21 cellular contexts compared by ENCODE assay signal in the genomic region with DNA sequence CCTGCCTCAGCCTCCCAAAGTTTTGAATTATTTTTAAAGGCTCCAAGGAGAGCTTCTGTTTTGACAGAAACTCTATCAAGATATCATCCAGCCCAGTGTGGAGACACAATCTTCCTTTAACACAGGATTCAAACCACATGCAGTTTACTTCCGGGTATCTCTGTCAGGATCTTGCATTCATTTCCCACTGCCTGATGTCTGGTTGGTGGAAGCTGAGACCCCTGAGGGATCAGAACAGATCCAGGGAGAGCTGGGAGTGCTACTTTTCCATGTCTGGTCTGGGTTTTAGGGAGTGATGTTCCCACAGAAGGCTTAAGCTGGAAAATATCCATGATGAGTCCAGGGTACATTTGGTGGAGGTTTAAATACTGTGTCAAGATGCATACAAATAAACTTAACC. TPM values are rescaled to one million over a fixed set of nuclear protein-coding genes. Genes with fewer than 3 reads are reported as not detected.
DNase-seq lines count a peak whose midpoint lies in the region; TF ChIP-seq lines count a peak whose summit lies in the region.
"Had no signal": no experiment of that assay in that cellular context is flagged by ENCODE, and none has a peak within 500 bp of the region (broad histone marks: within the 10 kb centered on the region; RNA-seq: fewer than 3 reads in every experiment).

No MANE protein-coding gene starts in this region.

- H3K79me2 ChIP-seq in mammary epithelial cell (ENCODE audit: insufficient read depth, low read length), result no peaks in the 10 kb centered on the region

- no peak for DNase-seq in MCF 10A (ENCODE audit: unreplicated experiment)
- no peak for DNase-seq in mammary epithelial cell
- peak; percentile 54 for DNase-seq in coronary artery (ENCODE audit: low spot score)
- no peak for DNase-seq in transverse colon
- no peak for DNase-seq in NCI-H2029 (lab: John Stamatoyannopoulos, UW)
- no peak for DNase-seq in NCI-H1930 (lab: John Stamatoyannopoulos, UW)
- no peak for DNase-seq in ecto neural progenitor cell (ENCODE audit: low spot score)
- DNase-seq: activated CD8-positive, alpha-beta memory T cell treated with anti-CD3 and anti-CD28 coated beads for 24 hours; activated naive CD8-positive, alpha-beta T cell treated with anti-CD3 and anti-CD28 coated beads for 36 hours; esophagus squamous epithelium; glutamatergic neuron; NCI-H1092; NCI-H524; retina; stimulated activated naive CD8-positive, alpha-beta T cell treated with anti-CD3 and anti-CD28 coated beads, Interleukin-15, amount 100 ng/mL, for 72 hours had no signal

- no peaks in the 10 kb centered on the region for H4K20me1 ChIP-seq in mammary epithelial cell (ENCODE audit: insufficient read depth, low read length)

- no peaks in the 10 kb centered on the region for H3K36me3 Mint-ChIP-seq in MCF 10A (ENCODE audit: insufficient read depth, unreplicated experiment)
- H3K36me3 Mint-ChIP-seq: activated naive CD8-positive, alpha-beta T cell treated with anti-CD3 and anti-CD28 coated beads for 36 hours; mesothelial cell of epicardium had no signal

- H3K4me3 Mint-ChIP-seq in MCF 10A (ENCODE audit: unreplicated experiment), result no peak overlapping the region
- H3K4me3 Mint-ChIP-seq: activated naive CD8-positive, alpha-beta T cell treated with anti-CD3 and anti-CD28 coated beads for 36 hours; activated T-helper 1 cell treated with anti-CD3 and anti-CD28 coated beads, Interleukin-12 subunit alpha, Interleukin-12 subunit beta, Interleukin-2, Interleukin-4 antibody, amounts not matched to agents 30 ng/mL and 10 ng/mL and 1 ng/mL, durations not matched to agents 14 hours and 24 hours and 36 hours; mesothelial cell of epicardium; stimulated activated naive CD8-positive, alpha-beta T cell treated with anti-CD3 and anti-CD28 coated beads, Interleukin-15, amount 100 ng/mL, for 72 hours had no signal

- H3K9me3 ChIP-seq in mammary epithelial cell (replicated peaks; ENCODE audit: insufficient read depth, low read length) (no peaks in the 10 kb centered on the region), neutrophil (no peaks in the 10 kb centered on the region), transverse colon (no peaks in the 10 kb centered on the region)
- H3K9me3 ChIP-seq: esophagus squamous epithelium had no signal

- H3K4me3 ChIP-seq in mammary epithelial cell (replicated peaks in 1 of 3; ENCODE audit: insufficient read depth in 1 of 3, low read depth in 2 of 3, low read length in 3 of 3) (no peak overlapping the region), coronary artery (no peak overlapping the region), neutrophil (ENCODE audit: low read depth in 1 of 2, low read length in 1 of 2) (no peak overlapping the region), transverse colon (no peak overlapping the region)
- H3K4me3 ChIP-seq: esophagus squamous epithelium had no signal

- no peak overlapping the region for H2AFZ ChIP-seq in mammary epithelial cell (ENCODE audit: low read depth, low read length)

- H3K9ac ChIP-seq in mammary epithelial cell (ENCODE audit: insufficient read depth, low read length), result no peak overlapping the region
- H3K9ac ChIP-seq: KMS-11 had no signal

- POLR2A ChIA-PET in MCF 10A (lab: Yijun Ruan, JAX), result no interaction called here

- no peaks in the 10 kb centered on the region for H3K9me3 Mint-ChIP-seq in MCF 10A (ENCODE audit: unreplicated experiment)
- H3K9me3 Mint-ChIP-seq: activated naive CD8-positive, alpha-beta T cell treated with anti-CD3 and anti-CD28 coated beads for 36 hours; activated T-helper 1 cell treated with anti-CD3 and anti-CD28 coated beads, Interleukin-12 subunit alpha, Interleukin-12 subunit beta, Interleukin-2, Interleukin-4 antibody, amounts not matched to agents 30 ng/mL and 10 ng/mL and 1 ng/mL, durations not matched to agents 14 hours and 24 hours and 36 hours; mesothelial cell of epicardium; stimulated activated naive CD8-positive, alpha-beta T cell treated with anti-CD3 and anti-CD28 coated beads, Interleukin-15, amount 100 ng/mL, for 72 hours had no signal

- no peak for TF ChIP-seq CTCF in MCF 10A (IDR thresholded peaks at IDR 0.05; ENCODE audit: unreplicated experiment)
- TF ChIP-seq CTCF in mammary epithelial cell (conservative IDR thresholded peaks at IDR 0.05 in 1 of 2, IDR thresholded peaks at IDR 0.05 in 1 of 2; ENCODE audit: extremely low read depth in 1 of 2, insufficient read depth in 1 of 2, low read depth in 1 of 2, low read length in 2 of 2), result no peak
- TF ChIP-seq CTCF in coronary artery (IDR thresholded peaks at IDR 0.05), result no peak
- no peak for TF ChIP-seq CTCF in neutrophil (IDR thresholded peaks at IDR 0.05)
- no peak for TF ChIP-seq CTCF in transverse colon (IDR thresholded peaks at IDR 0.05)

- in situ Hi-C loops in mammary epithelial cell (cut with MboI; ENCODE audit: low sequenced_read_pairs in 2 of 2), result loop anchor here in 1 of 2 donors (25.0 kb wide), 1 partner anchor 214 kb away; a partner anchor contains a TSS
- in situ Hi-C loops in transverse colon (cut with MboI; ENCODE audit: low pct_ligation_motif_present in 1 of 4, low pct_unique_long_range_greater_than_20kb in 1 of 4, low sequenced_read_pairs in 3 of 4), result loop anchor here in 1 of 4 donors (25.0 kb wide), 1 partner anchor 89 kb away; no protein-coding TSS in a partner anchor

- H3K27ac ChIP-seq in mammary epithelial cell (ENCODE audit: insufficient read depth, low read depth, low read length) (no peak overlapping the region), coronary artery (peak overlapping the region; percentile 82 to 86), neutrophil (peak overlapping the region; percentile 37), transverse colon (peak overlapping the region; percentile 12 to 54 (median 24))
- H3K27ac ChIP-seq: KMS-11 had no signal

- peak overlapping the region; percentile 87 for H3K27ac Mint-ChIP-seq in MCF 10A (ENCODE audit: low read depth, unreplicated experiment)
- H3K27ac Mint-ChIP-seq: activated naive CD8-positive, alpha-beta T cell treated with anti-CD3 and anti-CD28 coated beads for 36 hours; activated T-helper 1 cell treated with anti-CD3 and anti-CD28 coated beads, Interleukin-12 subunit alpha, Interleukin-12 subunit beta, Interleukin-2, Interleukin-4 antibody, amounts not matched to agents 30 ng/mL and 10 ng/mL and 1 ng/mL, durations not matched to agents 14 hours and 24 hours and 36 hours; mesothelial cell of epicardium; stimulated activated naive CD8-positive, alpha-beta T cell treated with anti-CD3 and anti-CD28 coated beads, Interleukin-15, amount 100 ng/mL, for 72 hours had no signal

- TF ChIP-seq EP300 in transverse colon (IDR thresholded peaks at IDR 0.05; ENCODE audit: low read depth), result no peak

- CTCF ChIA-PET in MCF 10A (lab: Yijun Ruan, JAX) (interaction anchor here (0.9 to 7.4 kb wide), 5 partner anchors 8 to 112 kb away, joined by 3 to 55 read pairs (median 5); a partner anchor contains a TSS), mammary epithelial cell (lab: Charles Lee; ENCODE audit: low non-redundant PET) (no interaction called here)

- H3K27me3 Mint-ChIP-seq in MCF 10A (ENCODE audit: insufficient read depth, unreplicated experiment), result no peaks in the 10 kb centered on the region
- H3K27me3 Mint-ChIP-seq: activated naive CD8-positive, alpha-beta T cell treated with anti-CD3 and anti-CD28 coated beads for 36 hours; stimulated activated naive CD8-positive, alpha-beta T cell treated with anti-CD3 and anti-CD28 coated beads, Interleukin-15, amount 100 ng/mL, for 72 hours had no signal

- intact Hi-C loops in MCF 10A (cut with micrococcal nuclease) (loop anchor here (1.0 kb wide), 1 partner anchor 68 kb away; no protein-coding TSS in a partner anchor), mammary epithelial cell (cut with micrococcal nuclease) (loop anchor here (2.0 kb wide), 1 partner anchor 67 kb away; no protein-coding TSS in a partner anchor), transverse colon (cut with DNase I; ENCODE audit: low total_unique reads) (no loop called here)

- BruUV-seq in MCF 10A (replicated peaks; lab: Mats Ljungman, UMichigan), result no TSS peak
- no TSS peak for BruUV-seq in mammary epithelial cell (replicated peaks; lab: Mats Ljungman, UMichigan)

- peaks cover 26% of the 10 kb centered on the region for H3K4me1 Mint-ChIP-seq in MCF 10A (ENCODE audit: insufficient read depth, unreplicated experiment)

- H3K36me3 ChIP-seq in mammary epithelial cell (ENCODE audit: insufficient read depth, low read length) (no peaks in the 10 kb centered on the region), neutrophil (no peaks in the 10 kb centered on the region), transverse colon (no peaks in the 10 kb centered on the region)
- H3K36me3 ChIP-seq: esophagus squamous epithelium had no signal

- TF ChIP-seq POLR2A in transverse colon (IDR thresholded peaks at IDR 0.05), result no peak

- H3K4me1 ChIP-seq in mammary epithelial cell (ENCODE audit: insufficient read depth, low read length) (peaks cover 20% of the 10 kb centered on the region), neutrophil (ENCODE audit: control insufficient read depth in 1 of 2, insufficient read depth in 1 of 2, low read depth in 1 of 2, low read length in 1 of 2) (peaks cover 95 to 96% of the 10 kb centered on the region in 2 experiments), transverse colon (peaks cover 0 to 42% (median 0%) of the 10 kb centered on the region in 4 donors)

- no peak overlapping the region for H3K4me2 ChIP-seq in mammary epithelial cell (ENCODE audit: insufficient read depth, low read depth, low read length)
- H3K4me2 ChIP-seq: KMS-11 had no signal

- H3K27me3 ChIP-seq in mammary epithelial cell (ENCODE audit: insufficient read depth, low read length), result no peaks in the 10 kb centered on the region
- H3K27me3 ChIP-seq in neutrophil, result no peaks in the 10 kb centered on the region
- no peaks in the 10 kb centered on the region for H3K27me3 ChIP-seq in transverse colon
- H3K27me3 ChIP-seq: esophagus squamous epithelium had no signal

- dilution Hi-C loops in mammary epithelial cell (cut with HindIII; ENCODE audit: low sequenced_read_pairs), result no loop called here

- WGBS in mammary epithelial cell (ENCODE audit: low coverage, missing lambda C conversion rate), result 88% methylated on average over 1 of the region's 1 CpG
- 75 to 100% methylated on average over 1 of the region's 1 CpG for WGBS in transverse colon (ENCODE audit: low coverage in 1 of 2), 2 donors

RNA-seq across cellular contexts. Expression of a gene that starts 16.7 kb away (rescaled TPM):
- total RNA-seq in MCF 10A (2022) (21.8 and 34.6 TPM in 2 replicates), mammary epithelial cell (10 to 100 TPM; 44.2 to 70.5 TPM), transverse colon (10 to 100 TPM; 25.7 to 43.6 (median 26.7) TPM)
- polyA plus RNA-seq in mammary epithelial cell, result 24.1 TPM
- 51.7 TPM for polyA minus RNA-seq in mammary epithelial cell

RNA-seq across cellular contexts. Expression of a gene that starts 30.9 kb away (rescaled TPM):
- total RNA-seq in MCF 10A (2022), result not detected in 2 replicates
- not detected for total RNA-seq in mammary epithelial cell
- polyA plus RNA-seq in mammary epithelial cell, result not detected
- polyA minus RNA-seq in mammary epithelial cell, result not detected
- total RNA-seq in transverse colon, result 100 to 1,000 TPM in 2 of 4 donors, 10 to 100 TPM in 2; 35.2 to 167 (median 77.1) TPM
- total RNA-seq: activated naive CD8-positive, alpha-beta T cell treated with anti-CD3 and anti-CD28 coated beads for 36 hours; activated T-helper 1 cell treated with anti-CD3 and anti-CD28 coated beads, Interleukin-12 subunit alpha, Interleukin-12 subunit beta, Interleukin-2, Interleukin-4 antibody, amounts not matched to agents 30 ng/mL and 10 ng/mL and 1 ng/mL, durations not matched to agents 14 hours and 24 hours and 36 hours; esophagus squamous epithelium; mesothelial cell of epicardium; SK-MEL-5 had no signal
- polyA plus RNA-seq: neural cell had no signal

Comparison
In these comparisons a context has a peak if more than half of its experiments do, and no peak if none do; other contexts are left out.
1. RNA of a gene that starts 30.9 kb away (total RNA-seq): 35.2 to 167 TPM in transverse colon; not detected in MCF 10A and not detected in mammary epithelial cell; every median in the first group is over 10 times any median in the second.